In the genomic region with DNA sequence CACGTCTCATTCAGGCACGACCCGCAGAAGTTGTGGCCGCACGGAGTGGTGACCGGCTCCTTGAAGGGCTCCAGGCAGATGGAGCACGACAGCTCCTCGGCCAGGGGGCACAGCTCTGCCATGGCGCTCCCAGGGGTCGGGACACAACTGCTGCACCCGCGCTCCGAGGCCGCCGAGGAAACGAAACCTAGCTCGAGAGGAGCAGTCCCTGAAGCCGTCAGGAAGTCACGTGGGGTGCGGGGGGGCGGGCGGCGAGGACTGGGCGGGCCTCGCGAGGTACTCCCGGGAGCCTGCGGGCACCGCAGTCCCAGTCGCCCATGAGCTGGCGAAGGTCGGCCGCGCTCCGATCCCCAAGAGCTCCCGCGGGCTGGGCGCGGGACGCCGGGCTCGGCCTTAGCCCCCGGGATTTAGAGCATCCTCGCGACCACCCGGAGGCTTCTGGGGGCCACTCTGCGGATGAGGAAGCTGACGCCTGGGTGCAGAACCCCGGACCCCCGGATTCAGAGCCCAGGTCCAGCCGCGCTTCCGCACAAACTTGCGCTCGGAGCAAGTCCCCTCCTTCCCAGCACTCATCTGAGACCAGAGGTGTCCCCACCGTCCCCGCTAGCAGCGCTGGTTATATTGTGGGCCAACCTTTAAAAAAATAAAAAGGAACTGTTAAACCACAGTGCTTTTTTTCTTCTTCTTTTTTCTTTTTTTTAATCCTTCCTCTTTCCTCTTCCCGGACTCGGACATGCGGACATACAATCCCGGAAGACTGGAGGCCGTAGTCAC, we compare ENCODE assay signal across 1 cellular context.
TF ChIP-seq lines count a peak whose summit lies in the region.

A gene with protein sequence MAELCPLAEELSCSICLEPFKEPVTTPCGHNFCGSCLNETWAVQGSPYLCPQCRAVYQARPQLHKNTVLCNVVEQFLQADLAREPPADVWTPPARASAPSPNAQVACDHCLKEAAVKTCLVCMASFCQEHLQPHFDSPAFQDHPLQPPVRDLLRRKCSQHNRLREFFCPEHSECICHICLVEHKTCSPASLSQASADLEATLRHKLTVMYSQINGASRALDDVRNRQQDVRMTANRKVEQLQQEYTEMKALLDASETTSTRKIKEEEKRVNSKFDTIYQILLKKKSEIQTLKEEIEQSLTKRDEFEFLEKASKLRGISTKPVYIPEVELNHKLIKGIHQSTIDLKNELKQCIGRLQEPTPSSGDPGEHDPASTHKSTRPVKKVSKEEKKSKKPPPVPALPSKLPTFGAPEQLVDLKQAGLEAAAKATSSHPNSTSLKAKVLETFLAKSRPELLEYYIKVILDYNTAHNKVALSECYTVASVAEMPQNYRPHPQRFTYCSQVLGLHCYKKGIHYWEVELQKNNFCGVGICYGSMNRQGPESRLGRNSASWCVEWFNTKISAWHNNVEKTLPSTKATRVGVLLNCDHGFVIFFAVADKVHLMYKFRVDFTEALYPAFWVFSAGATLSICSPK (minus strand): TSS at position 183 of the 774 bp plus-strand sequence. CDS start 61 bp downstream, at position 122.

TF ChIP-seq in HepG2, 621 proteins besides CTCF, POLR2A, EP300 and RAD21 (continued from another document and continues in another):
- TF ChIP-seq GATAD1 (CRISPR knock-in tag; IDR thresholded peaks at IDR 0.05) (peak; percentile 75), SP140L (CRISPR knock-in tag; IDR thresholded peaks at IDR 0.05; ENCODE audit: borderline replicate concordance) (peak; percentile 78; the same call in 1 of the 2 replicates), ZBTB7B (CRISPR knock-in tag; IDR thresholded peaks at IDR 0.05) (peak; percentile 81), ZNF205 (CRISPR knock-in tag; IDR thresholded peaks at IDR 0.05) (peak; percentile 41; the same call in 1 of the 2 replicates), ZMYM2 (CRISPR knock-in tag; IDR thresholded peaks at IDR 0.05) (peak; percentile 1; the same call in 1 of the 2 replicates), TSC22D2 (CRISPR knock-in tag; IDR thresholded peaks at IDR 0.05; ENCODE audit: borderline replicate concordance) (peak; percentile 81; the same call in 1 of the 2 replicates), NR2F2 (IDR thresholded peaks at IDR 0.05; ENCODE audit: borderline replicate concordance, low read depth) (no peak), ZNF224 (CRISPR knock-in tag; IDR thresholded peaks at IDR 0.05) (peak; percentile 77; the same call in 1 of the 2 replicates), SCMH1 (CRISPR knock-in tag; IDR thresholded peaks at IDR 0.05; ENCODE audit: borderline replicate concordance) (no peak), MIER2 (CRISPR knock-in tag; IDR thresholded peaks at IDR 0.05) (0 out of 2 replicates have a peak, but pooled peaks have one; percentile 26), SRSF1 (optimal IDR thresholded peaks at IDR 0.05; ENCODE audit: low read depth, low read length) (peak; percentile 38), ZNF136 (CRISPR knock-in tag; IDR thresholded peaks at IDR 0.05; ENCODE audit: low read depth) (peak; percentile 86), CENPX (CRISPR knock-in tag; IDR thresholded peaks at IDR 0.05) (no peak), CCAR2 (optimal IDR thresholded peaks at IDR 0.05; ENCODE audit: low read depth, low read length) (no peak), ADNP (CRISPR knock-in tag; IDR thresholded peaks at IDR 0.05) (no peak), KDM5A (IDR thresholded peaks at IDR 0.05; ENCODE audit: borderline replicate concordance, low read length) (0 out of 2 replicates have a peak, but pooled peaks have one; percentile 46), ZNF331 (CRISPR knock-in tag; IDR thresholded peaks at IDR 0.05) (peak; percentile 72; the same call in 1 of the 2 replicates), ELF1 (CRISPR knock-in tag; IDR thresholded peaks at IDR 0.05) (peak; percentile 43), MZF1 (CRISPR knock-in tag; IDR thresholded peaks at IDR 0.05; ENCODE audit: borderline replicate concordance) (no peak), ZSCAN25 (CRISPR knock-in tag; IDR thresholded peaks at IDR 0.05) (peak; percentile 49; the same call in 1 of the 2 replicates), CHD2 (IDR thresholded peaks at IDR 0.05; ENCODE audit: low read depth, low read length) (peak; percentile 91), EEA1 (CRISPR knock-in tag; IDR thresholded peaks at IDR 0.05; ENCODE audit: borderline replicate concordance) (peak; percentile 42; the same call in 1 of the 2 replicates), NCOA5 (CRISPR knock-in tag; IDR thresholded peaks at IDR 0.05) (no peak), SAFB2 (CRISPR knock-in tag; IDR thresholded peaks at IDR 0.05; ENCODE audit: borderline replicate concordance, low read depth) (peak; percentile 94), IKZF1 (IDR thresholded peaks at IDR 0.05) (no peak), KLF12 (CRISPR knock-in tag; IDR thresholded peaks at IDR 0.05; ENCODE audit: borderline replicate concordance) (peak; percentile 53), KDM2A (CRISPR knock-in tag; IDR thresholded peaks at IDR 0.05; ENCODE audit: borderline replicate concordance, low read depth) (peak; percentile 78), SMYD3 (CRISPR knock-in tag; IDR thresholded peaks at IDR 0.05) (peak; percentile 92), MTF1 (CRISPR knock-in tag; IDR thresholded peaks at IDR 0.05) (no peak), PHF20 (CRISPR knock-in tag; IDR thresholded peaks at IDR 0.05) (peak; percentile 85), FOXA3 (CRISPR knock-in tag; IDR thresholded peaks at IDR 0.05) (peak; percentile 40; the same call in 1 of the 2 replicates), GLI4 (CRISPR knock-in tag; IDR thresholded peaks at IDR 0.05; ENCODE audit: borderline replicate concordance) (peak; percentile 83; the same call in 1 of the 2 replicates), ARNT (IDR thresholded peaks at IDR 0.05) (no peak), ATRX (CRISPR knock-in tag; IDR thresholded peaks at IDR 0.05; ENCODE audit: borderline replicate concordance) (no peak), NFIC (IDR thresholded peaks at IDR 0.05; ENCODE audit: low read length) (peak; percentile 22; the same call in 1 of the 2 replicates), CEBPG (CRISPR knock-in tag; IDR thresholded peaks at IDR 0.05) (peak; percentile 3; the same call in 1 of the 2 replicates), ZNF713 (CRISPR knock-in tag; IDR thresholded peaks at IDR 0.05) (0 out of 2 replicates have a peak, but pooled peaks have one; percentile 80), ASH2L (IDR thresholded peaks at IDR 0.05; ENCODE audit: insufficient read length, low read depth, low read length) (peak; percentile 99), YEATS4 (CRISPR knock-in tag; IDR thresholded peaks at IDR 0.05; ENCODE audit: borderline replicate concordance) (peak; percentile 79; the same call in 1 of the 2 replicates), ISL2 (CRISPR knock-in tag; IDR thresholded peaks at IDR 0.05) (peak; percentile 63), ZNF337 (CRISPR knock-in tag; IDR thresholded peaks at IDR 0.05; ENCODE audit: borderline replicate concordance, low read depth) (0 out of 2 replicates have a peak, but pooled peaks have one; percentile 81), KAT2B (IDR thresholded peaks at IDR 0.05; ENCODE audit: borderline replicate concordance, low read depth, low read length) (no peak), ZNF121 (CRISPR knock-in tag; IDR thresholded peaks at IDR 0.05) (peak; percentile 76)
- TF ChIP-seq, protein P1, sequence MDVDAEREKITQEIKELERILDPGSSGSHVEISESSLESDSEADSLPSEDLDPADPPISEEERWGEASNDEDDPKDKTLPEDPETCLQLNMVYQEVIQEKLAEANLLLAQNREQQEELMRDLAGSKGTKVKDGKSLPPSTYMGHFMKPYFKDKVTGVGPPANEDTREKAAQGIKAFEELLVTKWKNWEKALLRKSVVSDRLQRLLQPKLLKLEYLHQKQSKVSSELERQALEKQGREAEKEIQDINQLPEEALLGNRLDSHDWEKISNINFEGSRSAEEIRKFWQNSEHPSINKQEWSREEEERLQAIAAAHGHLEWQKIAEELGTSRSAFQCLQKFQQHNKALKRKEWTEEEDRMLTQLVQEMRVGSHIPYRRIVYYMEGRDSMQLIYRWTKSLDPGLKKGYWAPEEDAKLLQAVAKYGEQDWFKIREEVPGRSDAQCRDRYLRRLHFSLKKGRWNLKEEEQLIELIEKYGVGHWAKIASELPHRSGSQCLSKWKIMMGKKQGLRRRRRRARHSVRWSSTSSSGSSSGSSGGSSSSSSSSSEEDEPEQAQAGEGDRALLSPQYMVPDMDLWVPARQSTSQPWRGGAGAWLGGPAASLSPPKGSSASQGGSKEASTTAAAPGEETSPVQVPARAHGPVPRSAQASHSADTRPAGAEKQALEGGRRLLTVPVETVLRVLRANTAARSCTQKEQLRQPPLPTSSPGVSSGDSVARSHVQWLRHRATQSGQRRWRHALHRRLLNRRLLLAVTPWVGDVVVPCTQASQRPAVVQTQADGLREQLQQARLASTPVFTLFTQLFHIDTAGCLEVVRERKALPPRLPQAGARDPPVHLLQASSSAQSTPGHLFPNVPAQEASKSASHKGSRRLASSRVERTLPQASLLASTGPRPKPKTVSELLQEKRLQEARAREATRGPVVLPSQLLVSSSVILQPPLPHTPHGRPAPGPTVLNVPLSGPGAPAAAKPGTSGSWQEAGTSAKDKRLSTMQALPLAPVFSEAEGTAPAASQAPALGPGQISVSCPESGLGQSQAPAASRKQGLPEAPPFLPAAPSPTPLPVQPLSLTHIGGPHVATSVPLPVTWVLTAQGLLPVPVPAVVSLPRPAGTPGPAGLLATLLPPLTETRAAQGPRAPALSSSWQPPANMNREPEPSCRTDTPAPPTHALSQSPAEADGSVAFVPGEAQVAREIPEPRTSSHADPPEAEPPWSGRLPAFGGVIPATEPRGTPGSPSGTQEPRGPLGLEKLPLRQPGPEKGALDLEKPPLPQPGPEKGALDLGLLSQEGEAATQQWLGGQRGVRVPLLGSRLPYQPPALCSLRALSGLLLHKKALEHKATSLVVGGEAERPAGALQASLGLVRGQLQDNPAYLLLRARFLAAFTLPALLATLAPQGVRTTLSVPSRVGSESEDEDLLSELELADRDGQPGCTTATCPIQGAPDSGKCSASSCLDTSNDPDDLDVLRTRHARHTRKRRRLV (CRISPR knock-in tag; IDR thresholded peaks at IDR 0.05), result peak; percentile 61; the same call in 1 of the 2 replicates
- TF ChIP-seq, protein P2, sequence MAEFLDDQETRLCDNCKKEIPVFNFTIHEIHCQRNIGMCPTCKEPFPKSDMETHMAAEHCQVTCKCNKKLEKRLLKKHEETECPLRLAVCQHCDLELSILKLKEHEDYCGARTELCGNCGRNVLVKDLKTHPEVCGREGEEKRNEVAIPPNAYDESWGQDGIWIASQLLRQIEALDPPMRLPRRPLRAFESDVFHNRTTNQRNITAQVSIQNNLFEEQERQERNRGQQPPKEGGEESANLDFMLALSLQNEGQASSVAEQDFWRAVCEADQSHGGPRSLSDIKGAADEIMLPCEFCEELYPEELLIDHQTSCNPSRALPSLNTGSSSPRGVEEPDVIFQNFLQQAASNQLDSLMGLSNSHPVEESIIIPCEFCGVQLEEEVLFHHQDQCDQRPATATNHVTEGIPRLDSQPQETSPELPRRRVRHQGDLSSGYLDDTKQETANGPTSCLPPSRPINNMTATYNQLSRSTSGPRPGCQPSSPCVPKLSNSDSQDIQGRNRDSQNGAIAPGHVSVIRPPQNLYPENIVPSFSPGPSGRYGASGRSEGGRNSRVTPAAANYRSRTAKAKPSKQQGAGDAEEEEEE (CRISPR knock-in tag; IDR thresholded peaks at IDR 0.05; ENCODE audit: borderline replicate concordance), result peak; percentile 44; the same call in 1 of the 2 replicates
- TF ChIP-seq, protein P3, sequence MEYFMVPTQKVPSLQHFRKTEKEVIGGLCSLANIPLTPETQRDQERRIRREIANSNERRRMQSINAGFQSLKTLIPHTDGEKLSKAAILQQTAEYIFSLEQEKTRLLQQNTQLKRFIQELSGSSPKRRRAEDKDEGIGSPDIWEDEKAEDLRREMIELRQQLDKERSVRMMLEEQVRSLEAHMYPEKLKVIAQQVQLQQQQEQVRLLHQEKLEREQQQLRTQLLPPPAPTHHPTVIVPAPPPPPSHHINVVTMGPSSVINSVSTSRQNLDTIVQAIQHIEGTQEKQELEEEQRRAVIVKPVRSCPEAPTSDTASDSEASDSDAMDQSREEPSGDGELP (IDR thresholded peaks at IDR 0.05; ENCODE audit: borderline replicate concordance, low read depth), result peak; percentile 33; the same call in 1 of the 2 replicates
- TF ChIP-seq, protein P4, sequence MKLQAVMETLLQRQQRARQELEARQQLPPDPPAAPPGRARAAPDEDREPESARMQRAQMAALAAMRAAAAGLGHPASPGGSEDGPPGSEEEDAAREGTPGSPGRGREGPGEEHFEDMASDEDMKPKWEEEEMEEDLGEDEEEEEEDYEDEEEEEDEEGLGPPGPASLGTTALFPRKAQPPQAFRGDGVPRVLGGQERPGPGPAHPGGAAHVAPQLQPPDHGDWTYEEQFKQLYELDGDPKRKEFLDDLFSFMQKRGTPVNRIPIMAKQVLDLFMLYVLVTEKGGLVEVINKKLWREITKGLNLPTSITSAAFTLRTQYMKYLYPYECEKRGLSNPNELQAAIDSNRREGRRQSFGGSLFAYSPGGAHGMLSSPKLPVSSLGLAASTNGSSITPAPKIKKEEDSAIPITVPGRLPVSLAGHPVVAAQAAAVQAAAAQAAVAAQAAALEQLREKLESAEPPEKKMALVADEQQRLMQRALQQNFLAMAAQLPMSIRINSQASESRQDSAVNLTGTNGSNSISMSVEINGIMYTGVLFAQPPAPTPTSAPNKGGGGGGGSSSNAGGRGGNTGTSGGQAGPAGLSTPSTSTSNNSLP (IDR thresholded peaks at IDR 0.05; ENCODE audit: low read depth, low read length), result no peak
- TF ChIP-seq, protein P5, sequence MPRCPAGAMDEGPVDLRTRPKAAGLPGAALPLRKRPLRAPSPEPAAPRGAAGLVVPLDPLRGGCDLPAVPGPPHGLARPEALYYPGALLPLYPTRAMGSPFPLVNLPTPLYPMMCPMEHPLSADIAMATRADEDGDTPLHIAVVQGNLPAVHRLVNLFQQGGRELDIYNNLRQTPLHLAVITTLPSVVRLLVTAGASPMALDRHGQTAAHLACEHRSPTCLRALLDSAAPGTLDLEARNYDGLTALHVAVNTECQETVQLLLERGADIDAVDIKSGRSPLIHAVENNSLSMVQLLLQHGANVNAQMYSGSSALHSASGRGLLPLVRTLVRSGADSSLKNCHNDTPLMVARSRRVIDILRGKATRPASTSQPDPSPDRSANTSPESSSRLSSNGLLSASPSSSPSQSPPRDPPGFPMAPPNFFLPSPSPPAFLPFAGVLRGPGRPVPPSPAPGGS (CRISPR knock-in tag; IDR thresholded peaks at IDR 0.05), result peak; percentile 92
- TF ChIP-seq, protein P6, sequence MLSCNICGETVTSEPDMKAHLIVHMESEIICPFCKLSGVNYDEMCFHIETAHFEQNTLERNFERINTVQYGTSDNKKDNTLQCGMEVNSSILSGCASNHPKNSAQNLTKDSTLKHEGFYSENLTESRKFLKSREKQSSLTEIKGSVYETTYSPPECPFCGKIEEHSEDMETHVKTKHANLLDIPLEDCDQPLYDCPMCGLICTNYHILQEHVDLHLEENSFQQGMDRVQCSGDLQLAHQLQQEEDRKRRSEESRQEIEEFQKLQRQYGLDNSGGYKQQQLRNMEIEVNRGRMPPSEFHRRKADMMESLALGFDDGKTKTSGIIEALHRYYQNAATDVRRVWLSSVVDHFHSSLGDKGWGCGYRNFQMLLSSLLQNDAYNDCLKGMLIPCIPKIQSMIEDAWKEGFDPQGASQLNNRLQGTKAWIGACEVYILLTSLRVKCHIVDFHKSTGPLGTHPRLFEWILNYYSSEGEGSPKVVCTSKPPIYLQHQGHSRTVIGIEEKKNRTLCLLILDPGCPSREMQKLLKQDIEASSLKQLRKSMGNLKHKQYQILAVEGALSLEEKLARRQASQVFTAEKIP (CRISPR knock-in tag; IDR thresholded peaks at IDR 0.05; ENCODE audit: borderline replicate concordance), result peak; percentile 72; the same call in 1 of the 2 replicates
